In the genomic region with DNA sequence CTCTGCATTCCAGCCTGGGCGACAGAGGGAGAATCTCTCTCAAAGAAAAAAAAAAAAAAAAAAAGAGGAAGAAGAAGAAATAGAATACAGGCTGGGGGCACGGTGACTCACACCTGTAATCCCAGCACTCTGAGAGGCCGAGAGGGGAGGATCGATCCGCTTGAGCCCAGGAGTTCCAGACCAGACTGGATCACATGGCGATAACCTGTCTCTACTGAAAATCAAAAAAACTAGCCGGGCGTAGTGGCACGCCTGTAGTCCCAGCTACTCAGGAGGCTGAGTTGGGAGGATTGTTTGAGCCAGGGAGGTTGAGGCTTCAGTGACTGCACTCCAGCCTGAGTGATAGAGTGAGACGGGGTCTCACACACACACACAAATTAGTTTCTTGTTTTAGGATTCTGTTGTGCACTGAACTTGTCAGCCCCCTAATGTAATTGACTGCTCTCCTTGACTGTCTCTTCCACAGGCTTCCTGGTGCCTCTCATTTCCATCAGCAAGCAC, we compare ENCODE assay signal across 6 cellular contexts. TPM values are rescaled to one million over a fixed set of nuclear protein-coding genes. Genes with fewer than 3 reads are reported as not detected.
DNase-seq lines count a peak whose midpoint lies in the region; ATAC-seq and TF ChIP-seq lines count a peak whose summit lies in the region.

No MANE protein-coding gene starts in this region.

- POLR2A ChIA-PET in BJ (lab: Charles Lee) = interaction anchor here (0.6 kb wide), 1 partner anchor 28 kb away, joined by 3 read pairs; a partner anchor contains a TSS

- H3K4me1 ChIP-seq in duodenal mucosa (ENCODE audit: control insufficient read depth in 1 of 2, insufficient read depth in 2 of 2, low read length in 2 of 2) = peaks cover 34 to 48% of the 10 kb centered on the region in 2 donors
- H3K4me1 ChIP-seq in psoas muscle = peaks cover 32% of the 10 kb centered on the region

- H3K9ac ChIP-seq in duodenal mucosa (ENCODE audit: low read depth in 1 of 2, low read length in 2 of 2) = peak overlapping the region; percentile 88 to 99

- DNase-seq in BJ (ENCODE audit: low read depth) (no peak), NCI-H146 (lab: John Stamatoyannopoulos, UW) (peak; percentile 49), psoas muscle (peak in 1 of 2 donors; percentile 64), NCI-H2107 treated with DMSO at 0.1 percent for 48 hours (lab: John Stamatoyannopoulos, UW; ENCODE audit: unreplicated experiment) (no peak), NCI-H1694 treated with DMSO at 0.1 percent for 48 hours (lab: John Stamatoyannopoulos, UW) (no peak)

- H3K9me3 ChIP-seq in duodenal mucosa (ENCODE audit: control insufficient read depth in 1 of 2, low read length in 2 of 2) = no peaks in the 10 kb centered on the region
- H3K9me3 ChIP-seq in psoas muscle = no peaks in the 10 kb centered on the region

- no peaks in the 10 kb centered on the region for H3K27me3 ChIP-seq in BJ (ENCODE audit: control insufficient read depth, insufficient read depth, low read length)
- H3K27me3 ChIP-seq in duodenal mucosa (ENCODE audit: control insufficient read depth in 1 of 2, insufficient read depth in 2 of 2, low read length in 2 of 2) = no peaks in the 10 kb centered on the region
- H3K27me3 ChIP-seq in psoas muscle (ENCODE audit: insufficient read depth in 3 of 3, low read length in 2 of 3) = no peaks in the 10 kb centered on the region

- WGBS in psoas muscle, 3 donors = 57 to 66% (median 60%) methylated on average over 10 of the region's 10 CpGs

- CTCF ChIA-PET in BJ (lab: Yijun Ruan, JAX) = interaction anchor here (0.7 to 11.1 kb wide), 29 partner anchors 8 to 193 kb away, joined by 3 to 205 read pairs (median 7); a partner anchor contains a TSS

- peak overlapping the region; percentile 100 for H3K27ac ChIP-seq in duodenal mucosa (ENCODE audit: low read depth, low read length)
- peak overlapping the region; percentile 92 for H3K27ac ChIP-seq in psoas muscle

- H3K36me3 ChIP-seq in BJ (ENCODE audit: control insufficient read depth, insufficient read depth, low read length) (peaks cover 18% of the 10 kb centered on the region), duodenal mucosa (ENCODE audit: control insufficient read depth in 1 of 2, insufficient read depth in 2 of 2, low read length in 2 of 2) (peaks cover 22 to 27% of the 10 kb centered on the region in 2 donors), psoas muscle (ENCODE audit: insufficient read depth in 1 of 2, low read depth in 1 of 2) (peaks cover 13 to 32% of the 10 kb centered on the region in 2 donors)

- peak in 1 of 4 donors; percentile 0 for ATAC-seq in psoas muscle

- TF ChIP-seq CTCF in BJ (IDR thresholded peaks at IDR 0.05; ENCODE audit: insufficient read depth, low read depth, low read length) (no peak), psoas muscle (IDR thresholded peaks at IDR 0.05) (no peak)

- peak overlapping the region; percentile 64 for H3K4me3 ChIP-seq in BJ (ENCODE audit: low read depth, low read length)
- H3K4me3 ChIP-seq in duodenal mucosa (ENCODE audit: low read depth in 1 of 2, low read length in 2 of 2) = peak overlapping the region; percentile 84 to 93
- H3K4me3 ChIP-seq in psoas muscle = peak overlapping the region; percentile 71

- intact Hi-C loops in psoas muscle (cut with DNase I) = loop anchor here (1.0 to 10.0 kb wide), 4 partner anchors 27 to 194 kb away; a partner anchor contains a TSS

RNA-seq across cellular contexts. Expression of a gene that starts 1.0 kb away (rescaled TPM):
- polyA plus RNA-seq in BJ (2011; rRNA removed) (37.2 and 41.7 TPM in 2 replicates), psoas muscle (100 to 1,000 TPM in 1 of 3 donors, 10 to 100 TPM in 2; 37.8 to 103 (median 48.3) TPM)
- 24.7 and 33.7 TPM in 2 replicates for polyA minus RNA-seq in BJ (2011; rRNA and poly(A)+ RNA removed)
- total RNA-seq in psoas muscle = 10 to 100 TPM; 36.6 to 69.6 (median 65.2) TPM

RNA-seq across cellular contexts. Expression of a gene that starts 10.7 kb away (rescaled TPM):
- polyA plus RNA-seq in BJ (2011; rRNA removed) = 103 and 116 TPM in 2 replicates
- 36.9 and 74.7 TPM in 2 replicates for polyA minus RNA-seq in BJ (2011; rRNA and poly(A)+ RNA removed)
- 10 to 100 TPM; 19.7 to 33.1 (median 27.9) TPM for total RNA-seq in psoas muscle
- polyA plus RNA-seq in psoas muscle = 10 to 100 TPM; 17.7 to 24.0 (median 21.7) TPM

RNA-seq across cellular contexts. Expression of a gene that starts 11.2 kb away (rescaled TPM):
- polyA plus RNA-seq in BJ (2011; rRNA removed) (242 and 329 TPM in 2 replicates), psoas muscle (100 to 1,000 TPM; 214 to 315 (median 297) TPM)
- 31.7 and 50.4 TPM in 2 replicates for polyA minus RNA-seq in BJ (2011; rRNA and poly(A)+ RNA removed)
- total RNA-seq in psoas muscle = 100 to 1,000 TPM; 135 to 206 (median 159) TPM

RNA-seq across cellular contexts. Expression of a gene that starts 19.6 kb away (rescaled TPM):
- 0.97 and 2.9 TPM in 2 replicates for polyA plus RNA-seq in BJ (2011; rRNA removed)
- 1.1 and 2.1 TPM in 2 replicates for polyA minus RNA-seq in BJ (2011; rRNA and poly(A)+ RNA removed)
- total RNA-seq in psoas muscle = under 1 TPM in 3 of 4 donors, not detected in 1; 0.25 to 0.50 (median 0.32) TPM
- 1 to 10 TPM in 1 of 3 donors, under 1 TPM in 2; 0.17 to 1.3 (median 0.86) TPM for polyA plus RNA-seq in psoas muscle

RNA-seq across cellular contexts. Expression of a gene that starts 27.5 kb away (rescaled TPM):
- polyA plus RNA-seq in BJ (2011; rRNA removed) (16.3 and 19.3 TPM in 2 replicates), psoas muscle (10 to 100 TPM in 2 of 3 donors, 1 to 10 TPM in 1; 6.2 to 19.7 (median 13.0) TPM)
- polyA minus RNA-seq in BJ (2011; rRNA and poly(A)+ RNA removed) = 2.2 and 7.9 TPM in 2 replicates
- 10 to 100 TPM in 3 of 4 donors, 1 to 10 TPM in 1; 9.4 to 16.3 (median 12.1) TPM for total RNA-seq in psoas muscle
